In the genomic region with DNA sequence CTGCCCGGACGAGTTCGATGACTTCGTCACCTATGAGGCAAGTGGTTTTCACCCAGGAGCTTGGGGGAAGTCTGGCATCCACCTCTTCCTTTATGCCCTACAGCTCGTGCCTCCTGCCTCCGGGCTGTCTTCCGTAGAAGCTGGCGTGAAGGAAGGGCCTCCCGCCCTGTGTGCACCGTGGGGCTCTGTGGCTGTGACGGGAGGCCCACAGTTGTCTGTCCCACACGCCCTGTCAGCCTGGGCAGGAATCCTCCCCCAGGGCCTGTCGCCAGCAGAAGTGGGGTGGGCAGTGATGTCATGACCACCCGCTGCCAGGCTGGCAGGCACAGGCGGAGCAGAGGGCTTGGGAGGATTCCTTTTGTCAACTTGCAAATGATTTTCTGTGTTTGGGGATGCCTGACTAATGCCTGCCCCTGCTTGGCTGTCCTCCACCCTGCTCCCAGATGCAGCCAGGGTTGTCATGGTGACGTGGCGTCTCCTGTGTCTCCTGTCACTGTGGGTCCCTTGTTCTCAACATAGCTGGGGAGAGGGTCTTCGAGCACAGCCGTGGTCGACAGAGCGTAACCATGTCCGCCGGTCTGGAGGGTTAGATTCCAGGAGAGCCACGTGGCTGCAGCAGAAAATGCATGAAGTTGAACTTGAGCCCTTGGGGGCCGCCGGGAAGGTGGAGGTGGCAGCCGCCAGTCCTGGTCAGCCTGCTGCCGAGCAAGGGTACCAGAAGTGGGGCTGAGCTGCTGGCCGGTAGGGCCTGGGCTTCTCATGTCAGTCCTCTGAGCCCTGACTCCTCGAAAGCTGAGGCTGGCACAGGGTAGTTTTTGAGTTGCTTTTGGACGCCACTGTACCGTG, we compare ENCODE assay signal across 12 cellular contexts. TPM values are rescaled to one million over a fixed set of nuclear protein-coding genes. Genes with fewer than 3 reads are reported as not detected.
DNase-seq lines count a peak whose midpoint lies in the region; ATAC-seq and TF ChIP-seq lines count a peak whose summit lies in the region.
"Had no signal": no experiment of that assay in that cellular context is flagged by ENCODE, and none has a peak within 500 bp of the region (broad histone marks: within the 10 kb centered on the region; RNA-seq: fewer than 3 reads in every experiment).

No MANE protein-coding gene starts in this region.

- peaks cover 3% of the 10 kb centered on the region for H3K4me1 Mint-ChIP-seq in CD14-positive monocyte

- no peak for TF ChIP-seq CTCF in CD14-positive monocyte (IDR thresholded peaks at IDR 0.05)

- peak; percentile 57 for ATAC-seq in esophagus mucosa
- no peak for ATAC-seq in HG02973 (IDR thresholded peaks at IDR 0.05; ENCODE audit: unreplicated experiment)
- ATAC-seq: activated CD8-positive, alpha-beta T cell treated with anti-CD3 and anti-CD28 coated beads, Interleukin-2, amount 10 ng/mL, durations not matched to agents 7 days and 5 days had no signal

- TF ChIP-seq EP300 in Ishikawa (IDR thresholded peaks at IDR 0.05; ENCODE audit: borderline replicate concordance) = no peak

- no peak for TF ChIP-seq RAD21 in Ishikawa (IDR thresholded peaks at IDR 0.05; ENCODE audit: low read depth)

- no peak overlapping the region for H3K27ac Mint-ChIP-seq in CD14-positive monocyte
- H3K27ac Mint-ChIP-seq: activated CD8-positive, alpha-beta T cell treated with anti-CD3 and anti-CD28 coated beads, Interleukin-2, amount 10 ng/mL, durations not matched to agents 7 days and 5 days; CD8-positive, alpha-beta memory T cell had no signal

- peaks cover 6 to 16% of the 10 kb centered on the region in 2 donors for H3K36me3 Mint-ChIP-seq in CD14-positive monocyte

- no peak overlapping the region for H3K4me3 Mint-ChIP-seq in CD14-positive monocyte
- H3K4me3 Mint-ChIP-seq: activated CD8-positive, alpha-beta T cell treated with anti-CD3 and anti-CD28 coated beads, Interleukin-2, amount 10 ng/mL, durations not matched to agents 7 days and 5 days had no signal

- no peaks in the 10 kb centered on the region for H3K27me3 Mint-ChIP-seq in CD14-positive monocyte (ENCODE audit: low read depth in 3 of 3)
- H3K27me3 Mint-ChIP-seq: CD8-positive, alpha-beta memory T cell had no signal

- no peaks in the 10 kb centered on the region for H3K9me3 Mint-ChIP-seq in CD14-positive monocyte
- H3K9me3 Mint-ChIP-seq: CD8-positive, alpha-beta memory T cell had no signal

- DNase-seq in AG08396 (ENCODE audit: low spot score) = peak; percentile 81
- DNase-seq in midbrain (lab: John Stamatoyannopoulos, UW) = peak; percentile 93
- DNase-seq in RKO (ENCODE audit: low spot score) = no peak
- no peak for DNase-seq in NOMO-1 treated with DMSO at 0.1 percent for 48 hours (lab: John Stamatoyannopoulos, UW; ENCODE audit: unreplicated experiment)
- DNase-seq in CD14-positive monocyte (ENCODE audit: low spot score) = no peak
- DNase-seq: activated CD8-positive, alpha-beta T cell treated with anti-CD3 and anti-CD28 coated beads, Interleukin-2, amount 10 ng/mL, durations not matched to agents 7 days and 5 days; brain microvascular endothelial cell; CD8-positive, alpha-beta memory T cell; Kasumi-1 had no signal

- intact Hi-C loops in CD14-positive monocyte (cut with micrococcal nuclease) = no loop called here

TF ChIP-seq in Ishikawa, 13 proteins besides CTCF, POLR2A, EP300 and RAD21:
- TF ChIP-seq FOXM1 (IDR thresholded peaks at IDR 0.05; ENCODE audit: borderline replicate concordance, low read depth) (no peak), REST (IDR thresholded peaks at IDR 0.05; ENCODE audit: low read depth) (no peak), MAX (IDR thresholded peaks at IDR 0.05) (0 out of 2 replicates have a peak, but pooled peaks have one; percentile 13), CEBPB (IDR thresholded peaks at IDR 0.05) (no peak)

RNA-seq across cellular contexts. Expression of gene RAB11FIP3, which starts 46.1 kb away (rescaled TPM):
- total RNA-seq in esophagus mucosa = 6.3 TPM
- under 1 TPM; 0.37 to 0.49 TPM for polyA plus RNA-seq in CD14-positive monocyte

RNA-seq across cellular contexts. Expression of gene CAPN15, which starts 55.9 kb away (rescaled TPM):
- total RNA-seq in esophagus mucosa = 27.1 TPM
- 1 to 10 TPM; 3.4 to 3.9 TPM for polyA plus RNA-seq in CD14-positive monocyte

Comparison
In these comparisons a context has a peak if more than half of its experiments do, and no peak if none do; other contexts are left out.
1. DNase-seq: peak in AG08396 (single experiment) and midbrain (single experiment); none in RKO (single experiment), NOMO-1 treated with DMSO at 0.1 percent for 48 hours (single experiment) and CD14-positive monocyte (single experiment).